1 cellular context compared by ENCODE assay signal in genomic region chr11:43968719-43969118, GRCh38.
TF ChIP-seq lines count a peak whose summit lies in the region.

No MANE protein-coding gene starts in this region.

TF ChIP-seq in HepG2, 621 proteins besides CTCF, POLR2A, EP300 and RAD21:
- TF ChIP-seq RNF219 (CRISPR knock-in tag; IDR thresholded peaks at IDR 0.05) = no peak
- no peak for TF ChIP-seq TBX2 (CRISPR knock-in tag; IDR thresholded peaks at IDR 0.05; ENCODE audit: borderline replicate concordance)
- TF ChIP-seq ZNF276 (CRISPR knock-in tag; IDR thresholded peaks at IDR 0.05; ENCODE audit: low read depth) = no peak
- TF ChIP-seq ZFP41 (CRISPR knock-in tag; IDR thresholded peaks at IDR 0.05; ENCODE audit: borderline replicate concordance) = no peak
